Comparison of ENCODE assay signal across 21 cellular contexts in genomic region chr11:44333271-44334218, GRCh38. TPM values are rescaled to one million over a fixed set of nuclear protein-coding genes. Genes with fewer than 3 reads are reported as not detected.
DNase-seq lines count a peak whose midpoint lies in the region; ATAC-seq and TF ChIP-seq lines count a peak whose summit lies in the region.
"Had no signal": no experiment of that assay in that cellular context is flagged by ENCODE, and none has a peak within 500 bp of the region (broad histone marks: within the 10 kb centered on the region; RNA-seq: fewer than 3 reads in every experiment).

No MANE protein-coding gene starts in this region.

- no peaks in the 10 kb centered on the region for H3K36me3 Mint-ChIP-seq in CD8-positive, alpha-beta memory T cell
- H3K36me3 Mint-ChIP-seq: CD8-positive, alpha-beta T cell had no signal

- H3K4me3 ChIP-seq in CD8-positive, alpha-beta memory T cell (ENCODE audit: low read length) = no peak overlapping the region
- no peak overlapping the region for H3K4me3 ChIP-seq in SJCRH30
- no peak overlapping the region for H3K4me3 ChIP-seq in fibroblast of mammary gland (ENCODE audit: control insufficient read depth, low read depth, low read length)
- H3K4me3 ChIP-seq: MG63 had no signal

- H3K27me3 Mint-ChIP-seq in CD8-positive, alpha-beta memory T cell = peaks cover 39 to 77% of the 10 kb centered on the region in 2 donors

- CTCF ChIA-PET in CD8-positive, alpha-beta memory T cell (lab: Charles Lee) = no interaction called here

- POLR2A ChIA-PET in CD8-positive, alpha-beta memory T cell (lab: Charles Lee) = no interaction called here

- TF ChIP-seq CTCF in fibroblast of mammary gland (conservative IDR thresholded peaks at IDR 0.05; ENCODE audit: control insufficient read depth, insufficient read depth, low read depth, low read length) = no peak

- no peaks in the 10 kb centered on the region for H3K9me3 Mint-ChIP-seq in CD8-positive, alpha-beta memory T cell
- H3K9me3 Mint-ChIP-seq: CD8-positive, alpha-beta T cell had no signal

- no peak for ATAC-seq in HG03457 (IDR thresholded peaks at IDR 0.05; ENCODE audit: unreplicated experiment)
- ATAC-seq: CD8-positive, alpha-beta T cell; left lobe of liver; sciatic nerve had no signal

- DNase-seq in CD8-positive, alpha-beta memory T cell = no peak
- DNase-seq in LoVo (ENCODE audit: low spot score) (peak; percentile 31), SJCRH30 (peak in 1 of 2 experiments; percentile 53), fibroblast of mammary gland (ENCODE audit: low read depth) (peak; percentile 47), NCI-H128 (lab: John Stamatoyannopoulos, UW; ENCODE audit: unreplicated experiment) (no peak), cerebellar nuclear complex (lab: John Stamatoyannopoulos, UW) (no peak)
- DNase-seq in activated CD4-positive, alpha-beta T cell treated with anti-CD3 and anti-CD28 coated beads for 48 hours = no peak
- DNase-seq: activated CD4-positive, alpha-beta T cell treated with anti-CD3 and anti-CD28 coated beads for 1 hour; amygdala; CD8-positive, alpha-beta T cell; DMS79; MG63; NCI-H2081; NCI-H748 treated with DMSO at 0.1 percent for 48 hours; occipital lobe; stimulated activated CD4-positive, alpha-beta T cell treated with anti-CD3 and anti-CD28 coated beads, Interleukin-2, amount 100 ng/mL, for 48 hours; T-helper 2 cell had no signal

- H3K27ac Mint-ChIP-seq in CD8-positive, alpha-beta memory T cell = peak overlapping the region in 1 of 8 donors; percentile 59
- H3K27ac Mint-ChIP-seq: CD8-positive, alpha-beta T cell had no signal

- no peak overlapping the region for H3K4me3 Mint-ChIP-seq in CD8-positive, alpha-beta memory T cell
- H3K4me3 Mint-ChIP-seq: CD8-positive, alpha-beta T cell had no signal

- peak overlapping the region; percentile 64 for H3K27ac ChIP-seq in CD8-positive, alpha-beta memory T cell (ENCODE audit: low read depth, low read length)
- peak overlapping the region; percentile 75 for H3K27ac ChIP-seq in SJCRH30

- H3K4me1 ChIP-seq in CD8-positive, alpha-beta memory T cell (ENCODE audit: insufficient read depth, low read length) = no peaks in the 10 kb centered on the region
- H3K4me1 ChIP-seq in SJCRH30 = peaks cover 43% of the 10 kb centered on the region

- H3K9me3 ChIP-seq in CD8-positive, alpha-beta memory T cell (ENCODE audit: low read length) = no peaks in the 10 kb centered on the region
- no peaks in the 10 kb centered on the region for H3K9me3 ChIP-seq in SJCRH30 (replicated peaks)
- H3K9me3 ChIP-seq: MG63 had no signal

- H3K36me3 ChIP-seq in CD8-positive, alpha-beta memory T cell (ENCODE audit: insufficient read depth, low read length) = no peaks in the 10 kb centered on the region
- no peaks in the 10 kb centered on the region for H3K36me3 ChIP-seq in SJCRH30
- H3K36me3 ChIP-seq: MG63 had no signal

- H3K4me1 Mint-ChIP-seq in CD8-positive, alpha-beta memory T cell = no peaks in the 10 kb centered on the region

- H3K27me3 ChIP-seq in CD8-positive, alpha-beta memory T cell (ENCODE audit: insufficient read depth, low read length, poor library complexity, severe bottlenecking) = no peaks in the 10 kb centered on the region
- H3K27me3 ChIP-seq in SJCRH30 = no peaks in the 10 kb centered on the region

RNA-seq across cellular contexts. Expression of gene ALX4, which starts 23.6 kb away (rescaled TPM):
- total RNA-seq in CD8-positive, alpha-beta memory T cell = not detected
- not detected for polyA plus RNA-seq in CD8-positive, alpha-beta memory T cell
- total RNA-seq in SJCRH30 (2014; rRNA removed; shearing (Covaris generic)) = 1.1 and 1.4 TPM in 2 replicates
- total RNA-seq: CD8-positive, alpha-beta T cell; H7; left lobe of liver had no signal

Comparison
In these comparisons a context has a peak if more than half of its experiments do, and no peak if none do; other contexts are left out.
1. DNase-seq: peak in LoVo (single experiment) and fibroblast of mammary gland (single experiment); none in CD8-positive, alpha-beta memory T cell (0 of 5), activated CD4-positive, alpha-beta T cell treated with anti-CD3 and anti-CD28 coated beads for 48 hours (single experiment), NCI-H128 (single experiment) and cerebellar nuclear complex (0 of 2).